ENCODE assay signal across 6 cellular contexts in genomic region chr15:80921736-80922135, GRCh38.
"Had no signal": no experiment of that assay in that cellular context is flagged by ENCODE, and none has a peak within 500 bp of the region (broad histone marks: within the 10 kb centered on the region; RNA-seq: fewer than 3 reads in every experiment).

No MANE protein-coding gene starts in this region.

- H3K4me2 ChIP-seq: GM23338 had no signal

- H3K4me3 ChIP-seq: GM23338 had no signal

- ATAC-seq: GM23338, HepG2 had no signal

- H3K27ac ChIP-seq: HL-60 had no signal

- DNase-seq: H9, HCEC 1CT, KBM-7 had no signal

- H2AFZ ChIP-seq: GM23338 had no signal
